Comparison of ENCODE assay signal across 9 cellular contexts in genomic region chr2:105576440-105577241, GRCh38.
DNase-seq lines count a peak whose midpoint lies in the region; ATAC-seq and TF ChIP-seq lines count a peak whose summit lies in the region.
"Had no signal": no experiment of that assay in that cellular context is flagged by ENCODE, and none has a peak within 500 bp of the region (broad histone marks: within the 10 kb centered on the region; RNA-seq: fewer than 3 reads in every experiment).

No MANE protein-coding gene starts in this region.

- ATAC-seq in Right ventricle myocardium inferior (peak; percentile 33), GM18858 (IDR thresholded peaks at IDR 0.05; ENCODE audit: unreplicated experiment) (no peak)

- no peak overlapping the region for H3K9ac ChIP-seq in SK-N-MC (ENCODE audit: insufficient read length)

- 55 to 82% methylated on average over 9 of the region's 12 CpGs for WGBS in mesodermal cell (ENCODE audit: insufficient coverage in 2 of 2), 2 experiments

- no peak for DNase-seq in Right ventricle myocardium inferior (ENCODE audit: missing footprints)
- DNase-seq in cardiac septum (ENCODE audit: low spot score) = no peak
- peak; percentile 37 for DNase-seq in LNCaP clone FGC (ENCODE audit: low read depth)
- DNase-seq in SK-N-MC (ENCODE audit: low read depth, low spot score) = peak; percentile 2
- no peak for DNase-seq in effector memory CD4-positive, alpha-beta T cell
- DNase-seq in mesenteric fat pad (ENCODE audit: low spot score) = no peak

- no peaks in the 10 kb centered on the region for H3K36me3 ChIP-seq in SK-N-MC (ENCODE audit: insufficient read depth, low read length)
- no peaks in the 10 kb centered on the region for H3K36me3 ChIP-seq in effector memory CD4-positive, alpha-beta T cell (ENCODE audit: control insufficient read depth, insufficient read depth, low read length)
- no peaks in the 10 kb centered on the region for H3K36me3 ChIP-seq in mesodermal cell (ENCODE audit: control insufficient read depth, insufficient read depth, low read length)

- no peak overlapping the region for H3K4me3 ChIP-seq in LNCaP clone FGC (ENCODE audit: low read depth, low read length)
- no peak overlapping the region for H3K4me3 ChIP-seq in SK-N-MC
- no peak overlapping the region for H3K4me3 ChIP-seq in effector memory CD4-positive, alpha-beta T cell (ENCODE audit: insufficient read depth, low read depth, low read length, poor library complexity, severe bottlenecking)
- no peak overlapping the region for H3K4me3 ChIP-seq in mesodermal cell (ENCODE audit: extremely low read depth, insufficient read depth, low read length, poor library complexity, severe bottlenecking)

- peaks cover 4% of the 10 kb centered on the region for H3K4me1 ChIP-seq in effector memory CD4-positive, alpha-beta T cell (ENCODE audit: control insufficient read depth, insufficient read depth, low read length, poor library complexity, severe bottlenecking)
- peaks cover 5% of the 10 kb centered on the region for H3K4me1 ChIP-seq in mesodermal cell (ENCODE audit: control insufficient read depth, insufficient read depth, low read length, poor library complexity, severe bottlenecking)

- peak; percentile 57 for TF ChIP-seq CTCF in LNCaP clone FGC (IDR thresholded peaks at IDR 0.05; ENCODE audit: control insufficient read depth, extremely low read depth, insufficient read depth)

- no peaks in the 10 kb centered on the region for H3K9me3 ChIP-seq in SK-N-MC (ENCODE audit: low read depth, low read length)
- H3K9me3 ChIP-seq in effector memory CD4-positive, alpha-beta T cell (ENCODE audit: control insufficient read depth, low read length) = no peaks in the 10 kb centered on the region
- no peaks in the 10 kb centered on the region for H3K9me3 ChIP-seq in mesodermal cell (ENCODE audit: control insufficient read depth, low read length)

- H3K27me3 ChIP-seq in effector memory CD4-positive, alpha-beta T cell (replicated peaks; ENCODE audit: control insufficient read depth, insufficient read depth, low read length, poor library complexity, severe bottlenecking) = no peaks in the 10 kb centered on the region

- H3K27ac ChIP-seq in SK-N-MC = no peak overlapping the region
- peak overlapping the region; percentile 30 for H3K27ac ChIP-seq in effector memory CD4-positive, alpha-beta T cell (ENCODE audit: insufficient read depth, low read length, poor library complexity, severe bottlenecking)
- H3K27ac ChIP-seq in mesodermal cell (ENCODE audit: low read depth, low read length, severe bottlenecking) = peak overlapping the region; percentile 73
- H3K27ac ChIP-seq: epithelial cell of prostate had no signal

- intact Hi-C loops in Right ventricle myocardium inferior (cut with DNase I) = loop anchor here (5.0 to 10.0 kb wide), 3 partner anchors 166 to 511 kb away; partner anchors contain the start of gene NCK2
- intact Hi-C loops in cardiac septum (cut with DNase I) = loop anchor here (2.0 to 10.0 kb wide), 3 partner anchors 211 to 508 kb away; no protein-coding TSS in a partner anchor

Comparison
In these comparisons a context has a peak if more than half of its experiments do, and no peak if none do; other contexts are left out.
1. DNase-seq: peak in LNCaP clone FGC (single experiment) and SK-N-MC (single experiment); none in Right ventricle myocardium inferior (single experiment), cardiac septum (single experiment), effector memory CD4-positive, alpha-beta T cell (0 of 3) and mesenteric fat pad (single experiment).